In genomic region chr13:31913459-31913858, GRCh38 we compare ENCODE assay signal across 14 cellular contexts.
DNase-seq lines count a peak whose midpoint lies in the region; ATAC-seq and TF ChIP-seq lines count a peak whose summit lies in the region.
"Had no signal": no experiment of that assay in that cellular context is flagged by ENCODE, and none has a peak within 500 bp of the region (broad histone marks: within the 10 kb centered on the region; RNA-seq: fewer than 3 reads in every experiment).

No MANE protein-coding gene starts in this region.

- H3K4me3 ChIP-seq in astrocyte of the spinal cord (ENCODE audit: low read depth, low read length) (no peak overlapping the region), osteoblast (ENCODE audit: insufficient read depth, low read length) (no peak overlapping the region)
- H3K4me3 ChIP-seq: A549 had no signal

- no peaks in the 10 kb centered on the region for H3K36me3 ChIP-seq in osteoblast (ENCODE audit: insufficient read depth, low read length)

- no peaks in the 10 kb centered on the region for H3K9me3 ChIP-seq in osteoblast (ENCODE audit: low read depth, low read length)
- H3K9me3 ChIP-seq: A549 had no signal

- in situ Hi-C loops in astrocyte of the spinal cord (cut with HindIII; ENCODE audit: low sequenced_read_pairs), result no loop called here

- no peak for TF ChIP-seq POLR2A in GM18505 (IDR thresholded peaks at IDR 0.05; ENCODE audit: borderline replicate concordance, extremely low read depth, insufficient read depth, insufficient read length)

- no peaks in the 10 kb centered on the region for H3K79me2 ChIP-seq in osteoblast (ENCODE audit: insufficient read depth, low read length)

- peaks cover 3% of the 10 kb centered on the region for H3K4me1 ChIP-seq in osteoblast (ENCODE audit: insufficient read depth, low read length)
- H3K4me1 ChIP-seq: A549 had no signal

- H2AFZ ChIP-seq in osteoblast (ENCODE audit: low read length), result peak overlapping the region; percentile 51

- TF ChIP-seq CTCF in astrocyte of the spinal cord (IDR thresholded peaks at IDR 0.05; ENCODE audit: low read depth, low read length), result no peak
- peak; percentile 34 for TF ChIP-seq CTCF in osteoblast (IDR thresholded peaks at IDR 0.05; ENCODE audit: extremely low read depth, low read depth, low read length)

- DNase-seq in NCI-H524 (lab: John Stamatoyannopoulos, UW) (peak; percentile 8 to 52), NCI-H524 treated with DMSO at 0.1 percent for 48 hours (lab: John Stamatoyannopoulos, UW) (no peak), M059J (ENCODE audit: low read depth) (peak; percentile 24), astrocyte of the spinal cord (ENCODE audit: low read depth, low spot score) (peak; percentile 0), osteoblast (ENCODE audit: insufficient read length, low spot score, missing footprints) (no peak)
- no peak for DNase-seq in effector CD4-positive, alpha-beta T cell
- DNase-seq: activated CD4-positive, alpha-beta T cell treated with anti-CD3 and anti-CD28 coated beads for 48 hours; cortex of kidney; mammary epithelial cell; NCI-H1092; NCI-H345 had no signal

- no peak overlapping the region for H3K27ac ChIP-seq in osteoblast (ENCODE audit: low read depth, low read length)
- H3K27ac ChIP-seq: A549 had no signal

- H4K20me1 ChIP-seq in osteoblast (ENCODE audit: insufficient read depth, low read length), result no peaks in the 10 kb centered on the region

- no peaks in the 10 kb centered on the region for H3K27me3 ChIP-seq in osteoblast (ENCODE audit: insufficient read depth, low read length)

- ATAC-seq in GM19023 (IDR thresholded peaks at IDR 0.05; ENCODE audit: unreplicated experiment) (no peak), GM18505 (IDR thresholded peaks at IDR 0.05; ENCODE audit: unreplicated experiment) (no peak)
- ATAC-seq: A549 had no signal

- H3K4me2 ChIP-seq in osteoblast (ENCODE audit: insufficient read depth, low read length), result no peak overlapping the region
- H3K4me2 ChIP-seq: A549 had no signal

Comparison
In these comparisons a context has a peak if more than half of its experiments do, and no peak if none do; other contexts are left out.
1. DNase-seq: peak in NCI-H524 (2 of 2), M059J (single experiment) and astrocyte of the spinal cord (single experiment); none in NCI-H524 treated with DMSO at 0.1 percent for 48 hours (single experiment), osteoblast (single experiment) and effector CD4-positive, alpha-beta T cell (single experiment).